Comparison of ENCODE assay signal across 9 cellular contexts in genomic region chr17:67531291-67531690, GRCh38.
DNase-seq lines count a peak whose midpoint lies in the region; ATAC-seq and TF ChIP-seq lines count a peak whose summit lies in the region.
"Had no signal": no experiment of that assay in that cellular context is flagged by ENCODE, and none has a peak within 500 bp of the region (broad histone marks: within the 10 kb centered on the region; RNA-seq: fewer than 3 reads in every experiment).

No MANE protein-coding gene starts in this region.

- in situ Hi-C loops in KBM-7 (cut with MboI; ENCODE audit: low pct_unique_long_range_greater_than_20kb, low sequenced_read_pairs), result no loop called here

- TF ChIP-seq POLR2A in erythroblast (IDR thresholded peaks at IDR 0.05; ENCODE audit: low read length), result no peak

- TF ChIP-seq CTCF in GM10266 (IDR thresholded peaks at IDR 0.05; ENCODE audit: control insufficient read depth, insufficient read depth, low read depth, missing control alignments), result no peak

- DNase-seq in GM10266 (ENCODE audit: extremely low spot score) (peak; percentile 75), NCI-H2196 (lab: John Stamatoyannopoulos, UW; ENCODE audit: unreplicated experiment) (peak; percentile 76), immature natural killer cell (no peak), KBM-7 (no peak), NOMO-1 treated with DMSO at 0.1 percent for 48 hours (lab: John Stamatoyannopoulos, UW; ENCODE audit: unreplicated experiment) (no peak), erythroblast (lab: John Stamatoyannopoulos, UW) (no peak)
- no peak for DNase-seq in activated T-helper 1 cell treated with anti-CD3 and anti-CD28 coated beads, Interleukin-12 subunit alpha, Interleukin-12 subunit beta, Interleukin-2, Interleukin-4 antibody, amounts not matched to agents 30 ng/mL and 10 ng/mL and 1 ng/mL, durations not matched to agents 14 hours and 24 hours and 36 hours (ENCODE audit: low spot score)
- DNase-seq: NCI-H526 had no signal

- H3K4me1 Mint-ChIP-seq in immature natural killer cell, result peaks cover 47 to 60% of the 10 kb centered on the region in 2 donors
- H3K4me1 Mint-ChIP-seq in activated T-helper 1 cell treated with anti-CD3 and anti-CD28 coated beads, Interleukin-12 subunit alpha, Interleukin-12 subunit beta, Interleukin-2, Interleukin-4 antibody, amounts not matched to agents 30 ng/mL and 10 ng/mL and 1 ng/mL, durations not matched to agents 14 hours and 24 hours and 36 hours (ENCODE audit: low read depth), result no peaks in the 10 kb centered on the region

- H3K27me3 Mint-ChIP-seq in immature natural killer cell (ENCODE audit: low read depth in 3 of 3), result peaks cover 1 to 4% (median 3%) of the 10 kb centered on the region in 3 donors
- H3K27me3 Mint-ChIP-seq in activated T-helper 1 cell treated with anti-CD3 and anti-CD28 coated beads, Interleukin-12 subunit alpha, Interleukin-12 subunit beta, Interleukin-2, Interleukin-4 antibody, amounts not matched to agents 30 ng/mL and 10 ng/mL and 1 ng/mL, durations not matched to agents 14 hours and 24 hours and 36 hours (ENCODE audit: insufficient read depth), result no peaks in the 10 kb centered on the region

- H3K36me3 Mint-ChIP-seq in immature natural killer cell, result peaks cover 0 to 19% (median 10%) of the 10 kb centered on the region in 3 donors
- H3K36me3 Mint-ChIP-seq in activated T-helper 1 cell treated with anti-CD3 and anti-CD28 coated beads, Interleukin-12 subunit alpha, Interleukin-12 subunit beta, Interleukin-2, Interleukin-4 antibody, amounts not matched to agents 30 ng/mL and 10 ng/mL and 1 ng/mL, durations not matched to agents 14 hours and 24 hours and 36 hours (ENCODE audit: low read depth), result peaks cover 4% of the 10 kb centered on the region

- intact Hi-C loops in activated T-helper 1 cell treated with anti-CD3 and anti-CD28 coated beads, Interleukin-12 subunit alpha, Interleukin-12 subunit beta, Interleukin-2, Interleukin-4 antibody, amounts not matched to agents 30 ng/mL and 10 ng/mL and 1 ng/mL, durations not matched to agents 14 hours and 24 hours and 36 hours (cut with micrococcal nuclease), result no loop called here

- peak; percentile 74 for ATAC-seq in GM21717 (IDR thresholded peaks at IDR 0.05; ENCODE audit: unreplicated experiment)

- H3K9me3 Mint-ChIP-seq in immature natural killer cell, result no peaks in the 10 kb centered on the region
- no peaks in the 10 kb centered on the region for H3K9me3 Mint-ChIP-seq in activated T-helper 1 cell treated with anti-CD3 and anti-CD28 coated beads, Interleukin-12 subunit alpha, Interleukin-12 subunit beta, Interleukin-2, Interleukin-4 antibody, amounts not matched to agents 30 ng/mL and 10 ng/mL and 1 ng/mL, durations not matched to agents 14 hours and 24 hours and 36 hours

- peak overlapping the region in 1 of 5 donors; percentile 13 for H3K4me3 Mint-ChIP-seq in immature natural killer cell
- H3K4me3 Mint-ChIP-seq in activated T-helper 1 cell treated with anti-CD3 and anti-CD28 coated beads, Interleukin-12 subunit alpha, Interleukin-12 subunit beta, Interleukin-2, Interleukin-4 antibody, amounts not matched to agents 30 ng/mL and 10 ng/mL and 1 ng/mL, durations not matched to agents 14 hours and 24 hours and 36 hours, result no peak overlapping the region

- H3K27ac Mint-ChIP-seq in immature natural killer cell, result peak overlapping the region in 4 of 6 donors; percentile 27 to 69 (median 48)
- no peak overlapping the region for H3K27ac Mint-ChIP-seq in activated T-helper 1 cell treated with anti-CD3 and anti-CD28 coated beads, Interleukin-12 subunit alpha, Interleukin-12 subunit beta, Interleukin-2, Interleukin-4 antibody, amounts not matched to agents 30 ng/mL and 10 ng/mL and 1 ng/mL, durations not matched to agents 14 hours and 24 hours and 36 hours

Comparison
In these comparisons a context has a peak if more than half of its experiments do, and no peak if none do; other contexts are left out.
1. DNase-seq: peak in GM10266 (single experiment) and NCI-H2196 (single experiment); none in immature natural killer cell (0 of 3), activated T-helper 1 cell treated with anti-CD3 and anti-CD28 coated beads, Interleukin-12 subunit alpha, Interleukin-12 subunit beta, Interleukin-2, Interleukin-4 antibody, amounts not matched to agents 30 ng/mL and 10 ng/mL and 1 ng/mL, durations not matched to agents 14 hours and 24 hours and 36 hours (single experiment), KBM-7 (single experiment), NOMO-1 treated with DMSO at 0.1 percent for 48 hours (single experiment) and erythroblast (0 of 2).